ENCODE assay signal across 1 cellular context in the genomic region with DNA sequence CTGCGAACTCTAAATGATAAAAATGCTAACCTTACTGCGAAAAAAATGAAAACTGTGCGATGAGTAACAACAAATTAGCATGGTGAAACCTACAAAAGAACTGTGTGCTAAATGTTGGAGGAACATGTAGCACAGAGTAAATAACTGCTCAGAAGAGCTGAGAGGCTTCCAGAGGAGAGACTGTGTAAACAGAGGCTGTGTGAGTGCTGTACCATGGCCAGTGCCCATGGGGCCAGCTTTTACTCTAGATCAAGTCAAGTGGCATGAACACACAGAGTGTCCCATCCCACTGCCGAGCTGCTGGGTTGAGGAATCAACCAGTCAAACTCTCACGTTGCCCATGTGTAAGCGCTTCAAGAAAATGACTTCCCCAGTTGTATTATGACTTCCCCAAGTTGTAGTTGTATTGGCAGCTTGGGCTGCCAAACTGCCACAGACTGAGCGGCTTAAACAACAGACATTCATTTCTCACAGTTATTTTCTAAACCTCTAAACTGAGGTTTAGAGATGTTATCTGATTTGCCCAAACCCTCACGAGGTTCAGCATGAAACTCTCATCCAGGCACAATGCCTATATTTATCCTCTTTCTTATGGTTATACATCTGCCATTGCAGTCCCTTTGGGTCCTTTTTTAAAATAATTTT.
TF ChIP-seq lines count a peak whose summit lies in the region.

No MANE protein-coding gene starts in this region.

TF ChIP-seq in H1, 55 proteins besides CTCF, POLR2A, EP300 and RAD21 (continued from another document):
- TF ChIP-seq, protein P1, sequence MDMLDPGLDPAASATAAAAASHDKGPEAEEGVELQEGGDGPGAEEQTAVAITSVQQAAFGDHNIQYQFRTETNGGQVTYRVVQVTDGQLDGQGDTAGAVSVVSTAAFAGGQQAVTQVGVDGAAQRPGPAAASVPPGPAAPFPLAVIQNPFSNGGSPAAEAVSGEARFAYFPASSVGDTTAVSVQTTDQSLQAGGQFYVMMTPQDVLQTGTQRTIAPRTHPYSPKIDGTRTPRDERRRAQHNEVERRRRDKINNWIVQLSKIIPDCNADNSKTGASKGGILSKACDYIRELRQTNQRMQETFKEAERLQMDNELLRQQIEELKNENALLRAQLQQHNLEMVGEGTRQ (IDR thresholded peaks at IDR 0.05; ENCODE audit: low read length): no peak
